In the genomic region with DNA sequence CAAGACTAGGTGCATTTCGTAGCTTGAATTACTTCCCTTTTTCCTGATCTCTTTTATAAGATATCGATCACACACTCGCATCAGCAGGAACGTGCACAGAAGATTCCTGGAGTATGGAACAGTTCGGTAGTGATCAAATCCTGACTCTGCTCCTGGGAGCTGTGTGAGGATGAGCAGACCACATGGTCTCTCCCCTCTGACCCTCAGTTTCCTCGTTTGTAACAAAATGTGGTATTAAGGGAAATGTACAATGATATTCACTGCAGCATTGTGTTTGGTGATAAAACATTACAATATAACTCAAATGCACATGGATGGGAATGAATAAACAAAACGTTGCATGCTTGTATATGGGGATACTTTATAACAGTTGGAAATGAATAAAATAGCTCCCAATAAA, we compare ENCODE assay signal across 1 cellular context.
TF ChIP-seq lines count a peak whose summit lies in the region.

No MANE protein-coding gene starts in this region.

TF ChIP-seq in HepG2, 621 proteins besides CTCF, POLR2A, EP300 and RAD21:
- TF ChIP-seq ZNF33B (CRISPR knock-in tag; IDR thresholded peaks at IDR 0.05) (no peak), MIXL1 (CRISPR knock-in tag; IDR thresholded peaks at IDR 0.05) (no peak), GFI1 (CRISPR knock-in tag; IDR thresholded peaks at IDR 0.05; ENCODE audit: borderline replicate concordance) (no peak), PITX1 (CRISPR knock-in tag; IDR thresholded peaks at IDR 0.05) (no peak), SAP130 (CRISPR knock-in tag; IDR thresholded peaks at IDR 0.05; ENCODE audit: low read depth) (no peak)
